14 cellular contexts compared by ENCODE assay signal in the genomic region with DNA sequence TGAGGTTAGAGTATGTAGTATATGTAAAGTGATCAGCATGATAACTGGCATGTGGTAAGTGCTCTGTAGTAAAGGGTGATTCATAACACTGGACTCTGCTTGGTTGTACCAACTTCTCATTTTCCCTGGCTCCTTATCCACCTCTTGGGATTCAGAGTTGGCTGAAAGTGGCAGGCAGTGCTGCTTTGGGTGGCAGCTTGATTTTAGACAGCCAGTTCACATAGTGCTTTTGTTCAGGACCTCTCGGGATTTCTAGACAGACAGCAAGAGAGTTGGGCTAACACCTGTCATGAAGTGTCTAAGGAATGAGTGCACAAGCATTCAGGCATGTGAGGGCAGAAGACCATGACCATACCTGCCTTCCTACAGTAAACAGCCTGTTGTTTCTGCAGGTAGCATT.
DNase-seq lines count a peak whose midpoint lies in the region; ATAC-seq and TF ChIP-seq lines count a peak whose summit lies in the region.
"Had no signal": no experiment of that assay in that cellular context is flagged by ENCODE, and none has a peak within 500 bp of the region (broad histone marks: within the 10 kb centered on the region; RNA-seq: fewer than 3 reads in every experiment).

No MANE protein-coding gene starts in this region.

- no peak overlapping the region for H3K4me2 ChIP-seq in neural progenitor cell

- H3K9ac ChIP-seq in adipocyte (ENCODE audit: low read length): no peak overlapping the region
- H3K9ac ChIP-seq in neural progenitor cell: no peak overlapping the region

- no peaks in the 10 kb centered on the region for H3K9me3 Mint-ChIP-seq in neural progenitor cell
- H3K9me3 Mint-ChIP-seq in natural killer cell: no peaks in the 10 kb centered on the region
- H3K9me3 Mint-ChIP-seq: central memory CD8-positive, alpha-beta T cell; natural killer cell treated with Interleukin-12 subunit alpha and Interleukin-12 subunit beta and Interleukin-15 and Interleukin-18, amount 100 ng/mL, for 72 hours had no signal

- H3K4me3 Mint-ChIP-seq in neural progenitor cell: no peak overlapping the region
- no peak overlapping the region for H3K4me3 Mint-ChIP-seq in natural killer cell
- H3K4me3 Mint-ChIP-seq: central memory CD8-positive, alpha-beta T cell; natural killer cell treated with Interleukin-12 subunit alpha and Interleukin-12 subunit beta and Interleukin-15 and Interleukin-18, amount 100 ng/mL, for 72 hours had no signal

- ATAC-seq in natural killer cell: no peak
- ATAC-seq: natural killer cell treated with Interleukin-12 subunit alpha and Interleukin-12 subunit beta and Interleukin-15 and Interleukin-18, amount 100 ng/mL, for 72 hours had no signal

- H3K27me3 ChIP-seq in adipocyte (replicated peaks; ENCODE audit: control insufficient read depth, insufficient read depth, low read length) (no peaks in the 10 kb centered on the region), neural progenitor cell (no peaks in the 10 kb centered on the region)

- peaks cover under 1% of the 10 kb centered on the region for H3F3A ChIP-seq in neural progenitor cell (ENCODE audit: low read depth)

- TF ChIP-seq CTCF in neural progenitor cell (IDR thresholded peaks at IDR 0.05) (no peak), natural killer cell (IDR thresholded peaks at IDR 0.05) (no peak), GM13976 (IDR thresholded peaks at IDR 0.05; ENCODE audit: borderline replicate concordance, control extremely low read depth, extremely low read depth, insufficient read depth, missing control alignments) (no peak)

- H3K79me2 ChIP-seq in neural progenitor cell (ENCODE audit: low read depth): peaks cover 10% of the 10 kb centered on the region

- in situ Hi-C loops in ACHN (cut with HindIII; ENCODE audit: low pct_ligation_motif_present, low pct_unique_long_range_greater_than_20kb, low sequenced_read_pairs): no loop called here
- in situ Hi-C loops in GM13976 (cut with MboI; ENCODE audit: low sequenced_read_pairs, unreplicated experiment): no loop called here

- H3K4me1 Mint-ChIP-seq in neural progenitor cell (peaks cover 3% of the 10 kb centered on the region), natural killer cell (peaks cover 5 to 9% of the 10 kb centered on the region in 2 donors)

- DNase-seq in ACHN (peak; percentile 10), HS-27A (ENCODE audit: low read depth) (peak; percentile 22), adipocyte (ENCODE audit: low read depth) (peak; percentile 50), glomerular visceral epithelial cell (ENCODE audit: extremely low spot score) (peak; percentile 15), NCI-H128 (lab: John Stamatoyannopoulos, UW; ENCODE audit: unreplicated experiment) (no peak), neural progenitor cell (ENCODE audit: low spot score) (no peak), natural killer cell (no peak), GM13976 (ENCODE audit: low spot score) (no peak)
- DNase-seq: activated CD4-positive, alpha-beta T cell treated with anti-CD3 and anti-CD28 coated beads, Interleukin-2, amount 50 U/mL, for 4 hours; left cardiac atrium; NCI-H1930; T-helper 2 cell had no signal

- H3K36me3 ChIP-seq in adipocyte (ENCODE audit: control insufficient read depth, insufficient read depth, low read length, severe bottlenecking) (peaks cover 6% of the 10 kb centered on the region), neural progenitor cell (no peaks in the 10 kb centered on the region)

- H3K36me3 Mint-ChIP-seq in neural progenitor cell (peaks cover 35% of the 10 kb centered on the region), natural killer cell (no peaks in the 10 kb centered on the region)
- H3K36me3 Mint-ChIP-seq: natural killer cell treated with Interleukin-12 subunit alpha and Interleukin-12 subunit beta and Interleukin-15 and Interleukin-18, amount 100 ng/mL, for 72 hours had no signal

- H3K9me3 ChIP-seq in adipocyte (ENCODE audit: control insufficient read depth, low read length) (no peaks in the 10 kb centered on the region), neural progenitor cell (ENCODE audit: low read depth) (no peaks in the 10 kb centered on the region)

- H3K4me3 ChIP-seq in adipocyte (ENCODE audit: low read length) (no peak overlapping the region), neural progenitor cell (no peak overlapping the region)

- H2AFZ ChIP-seq in neural progenitor cell (replicated peaks): no peak overlapping the region

- H3K27me3 Mint-ChIP-seq in neural progenitor cell (ENCODE audit: insufficient read depth, low read depth): no peaks in the 10 kb centered on the region
- H3K27me3 Mint-ChIP-seq in natural killer cell (ENCODE audit: low read depth in 2 of 2): no peaks in the 10 kb centered on the region
- H3K27me3 Mint-ChIP-seq: central memory CD8-positive, alpha-beta T cell; natural killer cell treated with Interleukin-12 subunit alpha and Interleukin-12 subunit beta and Interleukin-15 and Interleukin-18, amount 100 ng/mL, for 72 hours had no signal

- intact Hi-C loops in natural killer cell (cut with micrococcal nuclease): no loop called here

- H3K27ac Mint-ChIP-seq in neural progenitor cell: no peak overlapping the region
- peak overlapping the region in 1 of 2 donors; percentile 16 for H3K27ac Mint-ChIP-seq in natural killer cell
- H3K27ac Mint-ChIP-seq: natural killer cell treated with Interleukin-12 subunit alpha and Interleukin-12 subunit beta and Interleukin-15 and Interleukin-18, amount 100 ng/mL, for 72 hours had no signal

- peaks cover 16% of the 10 kb centered on the region for H4K20me1 ChIP-seq in neural progenitor cell (ENCODE audit: low read depth)

- no peak overlapping the region for H3K27ac ChIP-seq in neural progenitor cell

- H3K4me1 ChIP-seq in adipocyte (ENCODE audit: control insufficient read depth, insufficient read depth, low read length): peaks cover 8% of the 10 kb centered on the region
- H3K4me1 ChIP-seq in neural progenitor cell: peaks cover 2% of the 10 kb centered on the region

Comparison
In these comparisons a context has a peak if more than half of its experiments do, and no peak if none do; other contexts are left out.
1. DNase-seq: peak in ACHN (single experiment), HS-27A (single experiment), adipocyte (single experiment) and glomerular visceral epithelial cell (single experiment); none in NCI-H128 (single experiment), neural progenitor cell (single experiment), natural killer cell (single experiment) and GM13976 (single experiment).